ENCODE assay signal across 1 cellular context in genomic region chr4:5036239-5036638, GRCh38.
TF ChIP-seq lines count a peak whose summit lies in the region.

No MANE protein-coding gene starts in this region.

TF ChIP-seq in K562, 482 proteins besides CTCF, POLR2A, EP300 and RAD21 (continued from another document and continues in another):
- peak; percentile 61; the same call in 1 of the 2 replicates for TF ChIP-seq JUN (IDR thresholded peaks at IDR 0.05; ENCODE audit: borderline replicate concordance, low read depth, low read length)
- no peak for TF ChIP-seq JUN (CRISPR knock-in tag; IDR thresholded peaks at IDR 0.05; ENCODE audit: borderline replicate concordance)
- no peak for TF ChIP-seq PBX2 (CRISPR knock-in tag; IDR thresholded peaks at IDR 0.05; ENCODE audit: low read depth)
- no peak; the same call in 1 of the 2 replicates for TF ChIP-seq PBX2 (tag; conservative IDR thresholded peaks at IDR 0.05; ENCODE audit: low read depth)
- no peak for TF ChIP-seq ZNF696 (CRISPR knock-in tag; conservative IDR thresholded peaks at IDR 0.05)
- TF ChIP-seq, protein P1, sequence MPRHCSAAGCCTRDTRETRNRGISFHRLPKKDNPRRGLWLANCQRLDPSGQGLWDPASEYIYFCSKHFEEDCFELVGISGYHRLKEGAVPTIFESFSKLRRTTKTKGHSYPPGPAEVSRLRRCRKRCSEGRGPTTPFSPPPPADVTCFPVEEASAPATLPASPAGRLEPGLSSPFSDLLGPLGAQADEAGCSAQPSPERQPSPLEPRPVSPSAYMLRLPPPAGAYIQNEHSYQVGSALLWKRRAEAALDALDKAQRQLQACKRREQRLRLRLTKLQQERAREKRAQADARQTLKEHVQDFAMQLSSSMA (CRISPR knock-in tag; IDR thresholded peaks at IDR 0.05), result no peak
- TF ChIP-seq ELF4 (CRISPR knock-in tag; IDR thresholded peaks at IDR 0.05), result no peak
- TF ChIP-seq PPARD (CRISPR knock-in tag; IDR thresholded peaks at IDR 0.05), result no peak
- no peak for TF ChIP-seq POLR3A (IDR thresholded peaks at IDR 0.05; ENCODE audit: borderline replicate concordance, extremely low read depth, insufficient read depth, insufficient read length)
- TF ChIP-seq, protein P2, sequence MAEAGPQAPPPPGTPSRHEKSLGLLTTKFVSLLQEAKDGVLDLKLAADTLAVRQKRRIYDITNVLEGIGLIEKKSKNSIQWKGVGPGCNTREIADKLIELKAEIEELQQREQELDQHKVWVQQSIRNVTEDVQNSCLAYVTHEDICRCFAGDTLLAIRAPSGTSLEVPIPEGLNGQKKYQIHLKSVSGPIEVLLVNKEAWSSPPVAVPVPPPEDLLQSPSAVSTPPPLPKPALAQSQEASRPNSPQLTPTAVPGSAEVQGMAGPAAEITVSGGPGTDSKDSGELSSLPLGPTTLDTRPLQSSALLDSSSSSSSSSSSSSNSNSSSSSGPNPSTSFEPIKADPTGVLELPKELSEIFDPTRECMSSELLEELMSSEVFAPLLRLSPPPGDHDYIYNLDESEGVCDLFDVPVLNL (CRISPR knock-in tag; IDR thresholded peaks at IDR 0.05; ENCODE audit: low read depth), result no peak
- no peak for TF ChIP-seq NUFIP1 (IDR thresholded peaks at IDR 0.05; ENCODE audit: partially characterized antibody)
- peak; percentile 69; the same call in 1 of the 2 replicates for TF ChIP-seq HDAC2 (IDR thresholded peaks at IDR 0.05)
- TF ChIP-seq HMGXB4 (CRISPR knock-in tag; IDR thresholded peaks at IDR 0.05), result no peak
- TF ChIP-seq NRF1 (conservative IDR thresholded peaks at IDR 0.05 in 1 of 2, IDR thresholded peaks at IDR 0.05 in 1 of 2), result no peak
- TF ChIP-seq GABPB1 (CRISPR knock-in tag; IDR thresholded peaks at IDR 0.05), result no peak
- TF ChIP-seq DMBX1 (CRISPR knock-in tag; IDR thresholded peaks at IDR 0.05; ENCODE audit: borderline replicate concordance), result no peak
- no peak for TF ChIP-seq ERF (CRISPR knock-in tag; IDR thresholded peaks at IDR 0.05)
- TF ChIP-seq, protein P3, sequence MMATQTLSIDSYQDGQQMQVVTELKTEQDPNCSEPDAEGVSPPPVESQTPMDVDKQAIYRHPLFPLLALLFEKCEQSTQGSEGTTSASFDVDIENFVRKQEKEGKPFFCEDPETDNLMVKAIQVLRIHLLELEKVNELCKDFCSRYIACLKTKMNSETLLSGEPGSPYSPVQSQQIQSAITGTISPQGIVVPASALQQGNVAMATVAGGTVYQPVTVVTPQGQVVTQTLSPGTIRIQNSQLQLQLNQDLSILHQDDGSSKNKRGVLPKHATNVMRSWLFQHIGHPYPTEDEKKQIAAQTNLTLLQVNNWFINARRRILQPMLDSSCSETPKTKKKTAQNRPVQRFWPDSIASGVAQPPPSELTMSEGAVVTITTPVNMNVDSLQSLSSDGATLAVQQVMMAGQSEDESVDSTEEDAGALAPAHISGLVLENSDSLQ (IDR thresholded peaks at IDR 0.05), result peak; percentile 45; the same call in 1 of the 2 replicates
- TF ChIP-seq CREB1 (IDR thresholded peaks at IDR 0.05), result no peak
- TF ChIP-seq CREB1 (CRISPR knock-in tag; IDR thresholded peaks at IDR 0.05), result no peak
- TF ChIP-seq IRF1 (CRISPR knock-in tag; IDR thresholded peaks at IDR 0.05; ENCODE audit: borderline replicate concordance), result no peak
- TF ChIP-seq ZNF75A (CRISPR knock-in tag; IDR thresholded peaks at IDR 0.05), result no peak
- no peak for TF ChIP-seq RB1 (IDR thresholded peaks at IDR 0.05; ENCODE audit: low read depth)
- TF ChIP-seq, protein P4, sequence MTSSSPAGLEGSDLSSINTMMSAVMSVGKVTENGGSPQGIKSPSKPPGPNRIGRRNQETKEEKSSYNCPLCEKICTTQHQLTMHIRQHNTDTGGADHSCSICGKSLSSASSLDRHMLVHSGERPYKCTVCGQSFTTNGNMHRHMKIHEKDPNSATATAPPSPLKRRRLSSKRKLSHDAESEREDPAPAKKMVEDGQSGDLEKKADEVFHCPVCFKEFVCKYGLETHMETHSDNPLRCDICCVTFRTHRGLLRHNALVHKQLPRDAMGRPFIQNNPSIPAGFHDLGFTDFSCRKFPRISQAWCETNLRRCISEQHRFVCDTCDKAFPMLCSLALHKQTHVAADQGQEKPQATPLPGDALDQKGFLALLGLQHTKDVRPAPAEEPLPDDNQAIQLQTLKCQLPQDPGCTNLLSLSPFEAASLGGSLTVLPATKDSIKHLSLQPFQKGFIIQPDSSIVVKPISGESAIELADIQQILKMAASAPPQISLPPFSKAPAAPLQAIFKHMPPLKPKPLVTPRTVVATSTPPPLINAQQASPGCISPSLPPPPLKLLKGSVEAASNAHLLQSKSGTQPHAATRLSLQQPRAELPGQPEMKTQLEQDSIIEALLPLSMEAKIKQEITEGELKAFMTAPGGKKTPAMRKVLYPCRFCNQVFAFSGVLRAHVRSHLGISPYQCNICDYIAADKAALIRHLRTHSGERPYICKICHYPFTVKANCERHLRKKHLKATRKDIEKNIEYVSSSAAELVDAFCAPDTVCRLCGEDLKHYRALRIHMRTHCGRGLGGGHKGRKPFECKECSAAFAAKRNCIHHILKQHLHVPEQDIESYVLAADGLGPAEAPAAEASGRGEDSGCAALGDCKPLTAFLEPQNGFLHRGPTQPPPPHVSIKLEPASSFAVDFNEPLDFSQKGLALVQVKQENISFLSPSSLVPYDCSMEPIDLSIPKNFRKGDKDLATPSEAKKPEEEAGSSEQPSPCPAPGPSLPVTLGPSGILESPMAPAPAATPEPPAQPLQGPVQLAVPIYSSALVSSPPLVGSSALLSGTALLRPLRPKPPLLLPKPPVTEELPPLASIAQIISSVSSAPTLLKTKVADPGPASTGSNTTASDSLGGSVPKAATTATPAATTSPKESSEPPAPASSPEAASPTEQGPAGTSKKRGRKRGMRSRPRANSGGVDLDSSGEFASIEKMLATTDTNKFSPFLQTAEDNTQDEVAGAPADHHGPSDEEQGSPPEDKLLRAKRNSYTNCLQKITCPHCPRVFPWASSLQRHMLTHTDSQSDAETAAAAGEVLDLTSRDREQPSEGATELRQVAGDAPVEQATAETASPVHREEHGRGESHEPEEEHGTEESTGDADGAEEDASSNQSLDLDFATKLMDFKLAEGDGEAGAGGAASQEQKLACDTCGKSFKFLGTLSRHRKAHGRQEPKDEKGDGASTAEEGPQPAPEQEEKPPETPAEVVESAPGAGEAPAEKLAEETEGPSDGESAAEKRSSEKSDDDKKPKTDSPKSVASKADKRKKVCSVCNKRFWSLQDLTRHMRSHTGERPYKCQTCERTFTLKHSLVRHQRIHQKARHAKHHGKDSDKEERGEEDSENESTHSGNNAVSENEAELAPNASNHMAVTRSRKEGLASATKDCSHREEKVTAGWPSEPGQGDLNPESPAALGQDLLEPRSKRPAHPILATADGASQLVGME (CRISPR knock-in tag; IDR thresholded peaks at IDR 0.05), result no peak
- TF ChIP-seq SMAD1 (IDR thresholded peaks at IDR 0.05; ENCODE audit: low read depth, low read length, partially characterized antibody), result no peak
- no peak for TF ChIP-seq SAP30 (IDR thresholded peaks at IDR 0.05; ENCODE audit: borderline replicate concordance, insufficient read depth, low read depth, low read length, poor library complexity, severe bottlenecking)
- TF ChIP-seq XRCC4 (IDR thresholded peaks at IDR 0.05; ENCODE audit: extremely low read depth, insufficient read depth, insufficient read length), result no peak
- no peak for TF ChIP-seq TGIF2 (CRISPR knock-in tag; IDR thresholded peaks at IDR 0.05)
- no peak for TF ChIP-seq POLR2H (tag; IDR thresholded peaks at IDR 0.05; ENCODE audit: low read depth)
- TF ChIP-seq E2F3 (CRISPR knock-in tag; IDR thresholded peaks at IDR 0.05), result no peak
- TF ChIP-seq ZNF551 (CRISPR knock-in tag; IDR thresholded peaks at IDR 0.05), result no peak
- TF ChIP-seq, protein P5, sequence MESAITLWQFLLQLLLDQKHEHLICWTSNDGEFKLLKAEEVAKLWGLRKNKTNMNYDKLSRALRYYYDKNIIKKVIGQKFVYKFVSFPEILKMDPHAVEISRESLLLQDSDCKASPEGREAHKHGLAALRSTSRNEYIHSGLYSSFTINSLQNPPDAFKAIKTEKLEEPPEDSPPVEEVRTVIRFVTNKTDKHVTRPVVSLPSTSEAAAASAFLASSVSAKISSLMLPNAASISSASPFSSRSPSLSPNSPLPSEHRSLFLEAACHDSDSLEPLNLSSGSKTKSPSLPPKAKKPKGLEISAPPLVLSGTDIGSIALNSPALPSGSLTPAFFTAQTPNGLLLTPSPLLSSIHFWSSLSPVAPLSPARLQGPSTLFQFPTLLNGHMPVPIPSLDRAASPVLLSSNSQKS (CRISPR knock-in tag; IDR thresholded peaks at IDR 0.05), result no peak
- TF ChIP-seq LCOR (CRISPR knock-in tag; IDR thresholded peaks at IDR 0.05), result no peak
- TF ChIP-seq MCM3 (IDR thresholded peaks at IDR 0.05), result no peak
- TF ChIP-seq ETV5 (CRISPR knock-in tag; IDR thresholded peaks at IDR 0.05; ENCODE audit: low read depth), result no peak
- TF ChIP-seq FOXJ2 (tag; IDR thresholded peaks at IDR 0.05), result no peak
- TF ChIP-seq ZBTB7A (IDR thresholded peaks at IDR 0.05; ENCODE audit: borderline replicate concordance, control insufficient read depth, low read depth, low read length), result no peak
- peak; percentile 20; the same call in 1 of the 2 replicates for TF ChIP-seq MTA1 (IDR thresholded peaks at IDR 0.05; ENCODE audit: borderline replicate concordance)
- no peak for TF ChIP-seq PTTG1 (tag; IDR thresholded peaks at IDR 0.05; ENCODE audit: low read depth)
- TF ChIP-seq ZNF23 (CRISPR knock-in tag; IDR thresholded peaks at IDR 0.05), result no peak
- TF ChIP-seq ZFP1 (CRISPR knock-in tag; IDR thresholded peaks at IDR 0.05), result no peak
- TF ChIP-seq MAZ (CRISPR knock-in tag; conservative IDR thresholded peaks at IDR 0.05 in 1 of 2, IDR thresholded peaks at IDR 0.05 in 1 of 2), result peak in 1 of 2 experiments; percentile 46; a peak in 1 of 4 replicates
- TF ChIP-seq SREBF1 (IDR thresholded peaks at IDR 0.05; ENCODE audit: borderline replicate concordance, low read depth, low read length), result no peak
- TF ChIP-seq C11orf30 (IDR thresholded peaks at IDR 0.05; ENCODE audit: low read depth), result peak; percentile 100
- no peak for TF ChIP-seq NCOA4 (IDR thresholded peaks at IDR 0.05; ENCODE audit: partially characterized antibody)
- TF ChIP-seq HMBOX1 (IDR thresholded peaks at IDR 0.05), result peak; percentile 35; the same call in 1 of the 2 replicates
- TF ChIP-seq STAT5B (CRISPR knock-in tag; IDR thresholded peaks at IDR 0.05), result no peak
- TF ChIP-seq NCOA1 (IDR thresholded peaks at IDR 0.05; ENCODE audit: low read depth), result peak; percentile 64; the same call in 1 of the 2 replicates
- no peak for TF ChIP-seq IFI16 (CRISPR knock-in tag; IDR thresholded peaks at IDR 0.05)
- TF ChIP-seq HNRNPK (IDR thresholded peaks at IDR 0.05; ENCODE audit: low read depth, low read length, poor library complexity, severe bottlenecking), result no peak
- TF ChIP-seq KAT7 (CRISPR knock-in tag; IDR thresholded peaks at IDR 0.05; ENCODE audit: borderline replicate concordance), result no peak
- TF ChIP-seq GATAD2A (IDR thresholded peaks at IDR 0.05), result no peak
- TF ChIP-seq CXXC5 (CRISPR knock-in tag; IDR thresholded peaks at IDR 0.05), result no peak; the same call in 1 of the 2 replicates
- TF ChIP-seq BRD4 (IDR thresholded peaks at IDR 0.05), result no peak
